14 cellular contexts compared by ENCODE assay signal in genomic region chr16:30551781-30552180, GRCh38. TPM values are rescaled to one million over a fixed set of nuclear protein-coding genes. Genes with fewer than 3 reads are reported as not detected.
DNase-seq lines count a peak whose midpoint lies in the region; ATAC-seq and TF ChIP-seq lines count a peak whose summit lies in the region.
"Had no signal": no experiment of that assay in that cellular context is flagged by ENCODE, and none has a peak within 500 bp of the region (broad histone marks: within the 10 kb centered on the region; RNA-seq: fewer than 3 reads in every experiment).

No MANE protein-coding gene starts in this region.

- H3K36me3 Mint-ChIP-seq in T-helper 17 cell (ENCODE audit: low read depth) = no peaks in the 10 kb centered on the region
- peaks cover 25% of the 10 kb centered on the region for H3K36me3 Mint-ChIP-seq in effector memory CD8-positive, alpha-beta T cell (ENCODE audit: insufficient read depth)

- peak overlapping the region; percentile 90 for H3K27ac Mint-ChIP-seq in T-helper 17 cell
- peak overlapping the region; percentile 84 to 94 for H3K27ac Mint-ChIP-seq in effector memory CD8-positive, alpha-beta T cell

- peak overlapping the region in 2 of 5 donors; percentile 34 to 41 for H3K27ac ChIP-seq in adrenal gland
- H3K27ac ChIP-seq: ascending aorta, suprapubic skin had no signal

- WGBS in adrenal gland, 4 donors = 71 to 79% (median 75%) methylated on average over 3 of the region's 3 CpGs

- no peaks in the 10 kb centered on the region for H3K9me3 ChIP-seq in T-helper 17 cell (ENCODE audit: control insufficient read depth, low read length, poor library complexity, severe bottlenecking)
- no peaks in the 10 kb centered on the region for H3K9me3 ChIP-seq in adrenal gland (replicated peaks in 1 of 3)
- H3K9me3 ChIP-seq: ascending aorta, suprapubic skin had no signal

- no peaks in the 10 kb centered on the region for H3K27me3 Mint-ChIP-seq in T-helper 17 cell
- H3K27me3 Mint-ChIP-seq in effector memory CD8-positive, alpha-beta T cell = no peaks in the 10 kb centered on the region

- peaks cover 16% of the 10 kb centered on the region in 2 donors for H3K4me1 ChIP-seq in adrenal gland (replicated peaks in 1 of 2)

- peaks cover 44% of the 10 kb centered on the region for H3K4me1 Mint-ChIP-seq in T-helper 17 cell
- H3K4me1 Mint-ChIP-seq in effector memory CD8-positive, alpha-beta T cell (ENCODE audit: low read depth in 2 of 2) = peaks cover 40 to 43% of the 10 kb centered on the region in 2 donors

- no peaks in the 10 kb centered on the region for H3K9me3 Mint-ChIP-seq in effector memory CD8-positive, alpha-beta T cell

- no peaks in the 10 kb centered on the region for H3K27me3 ChIP-seq in adrenal gland
- H3K27me3 ChIP-seq: ascending aorta, suprapubic skin had no signal

- ATAC-seq in T-helper 17 cell (peak; percentile 90), GM21717 (IDR thresholded peaks at IDR 0.05; ENCODE audit: unreplicated experiment) (no peak), HG02981 (IDR thresholded peaks at IDR 0.05; ENCODE audit: unreplicated experiment) (no peak)
- peak; percentile 93 for ATAC-seq in effector memory CD8-positive, alpha-beta T cell (replicated peaks)
- ATAC-seq: left colon had no signal

- H3K4me3 Mint-ChIP-seq in T-helper 17 cell = peak overlapping the region; percentile 80
- peak overlapping the region; percentile 68 to 74 for H3K4me3 Mint-ChIP-seq in effector memory CD8-positive, alpha-beta T cell

- no peak for TF ChIP-seq CTCF in adrenal gland (IDR thresholded peaks at IDR 0.05)

- H3K36me3 ChIP-seq in adrenal gland (replicated peaks in 1 of 2) = peaks cover 0 to 31% of the 10 kb centered on the region in 2 donors

- no peak overlapping the region for H3K4me3 ChIP-seq in adrenal gland
- H3K4me3 ChIP-seq: ascending aorta, suprapubic skin had no signal

- no peak for TF ChIP-seq POLR2A in adrenal gland (IDR thresholded peaks at IDR 0.05)

- intact Hi-C loops in adrenal gland (cut with DNase I) = no loop called here

- DNase-seq in T-helper 17 cell (peak; percentile 44 to 66 (median 44)), activated T-cell treated with anti-CD3 and anti-CD28 coated beads for 1 hour (ENCODE audit: low read depth) (peak; percentile 43), DMS153 (lab: John Stamatoyannopoulos, UW) (no peak), adrenal gland (no peak)
- peak; percentile 65 to 70 (median 69) for DNase-seq in effector memory CD8-positive, alpha-beta T cell
- DNase-seq in stimulated activated CD8-positive, alpha-beta memory T cell treated with anti-CD3 and anti-CD28 coated beads, Interleukin-4, amount 100 ng/mL, for 24 hours (ENCODE audit: low read depth) = peak; percentile 41
- DNase-seq: DMS 273 treated with DMSO at 0.1 percent for 48 hours, left colon, NCI-H2227 treated with DMSO at 0.1 percent for 48 hours, SHP77 had no signal

RNA-seq across cellular contexts. Expression of gene ZNF764, which starts 6.4 kb away (rescaled TPM):
- total RNA-seq in T-helper 17 cell (10 to 100 TPM; 19.5 to 21.4 TPM), adrenal gland (10 to 100 TPM in 3 of 8 donors, 1 to 10 TPM in 5; 5.1 to 15.0 (median 9.8) TPM)
- polyA plus RNA-seq in adrenal gland = 1 to 10 TPM; 3.6 to 9.7 (median 5.9) TPM

RNA-seq across cellular contexts. Expression of gene ZNF747, which starts 17.1 kb away (rescaled TPM):
- total RNA-seq in T-helper 17 cell (1 to 10 TPM; 7.6 TPM), adrenal gland (10 to 100 TPM; 10.4 to 19.9 (median 15.7) TPM)
- 1 to 10 TPM; 7.7 to 9.3 (median 8.4) TPM for polyA plus RNA-seq in adrenal gland

RNA-seq across cellular contexts. Expression of gene ZNF688, which starts 19.7 kb away (rescaled TPM):
- total RNA-seq in T-helper 17 cell (10 to 100 TPM; 11.4 to 14.0 TPM), adrenal gland (10 to 100 TPM; 10.3 to 33.2 (median 18.2) TPM)
- polyA plus RNA-seq in adrenal gland = 10 to 100 TPM; 16.4 to 43.4 (median 33.9) TPM

RNA-seq across cellular contexts. Expression of gene ZNF768, which starts 25.4 kb away (rescaled TPM):
- 1 to 10 TPM; 5.1 to 5.3 TPM for total RNA-seq in T-helper 17 cell
- 10 to 100 TPM; 23.2 to 53.0 (median 30.9) TPM for total RNA-seq in adrenal gland
- polyA plus RNA-seq in adrenal gland = 100 to 1,000 TPM in 1 of 3 donors, 10 to 100 TPM in 1, 1 to 10 TPM in 1; 8.7 to 103 (median 55.6) TPM

RNA-seq across cellular contexts. Expression of gene ZNF785, which starts 33.7 kb away (rescaled TPM):
- 10 to 100 TPM in 1 of 2 donors, 1 to 10 TPM in 1; 8.5 to 11.7 TPM for total RNA-seq in T-helper 17 cell
- 10 to 100 TPM in 7 of 8 donors, 1 to 10 TPM in 1; 9.4 to 37.0 (median 15.4) TPM for total RNA-seq in adrenal gland
- polyA plus RNA-seq in adrenal gland = 10 to 100 TPM in 1 of 3 donors, 1 to 10 TPM in 2; 3.4 to 11.2 (median 8.9) TPM

Comparison
In these comparisons a context has a peak if more than half of its experiments do, and no peak if none do; other contexts are left out.
1. ATAC-seq: peak in T-helper 17 cell (single experiment) and effector memory CD8-positive, alpha-beta T cell (single experiment); none in GM21717 (single experiment) and HG02981 (single experiment).
2. DNase-seq: peak in T-helper 17 cell (3 of 3), activated T-cell treated with anti-CD3 and anti-CD28 coated beads for 1 hour (single experiment), effector memory CD8-positive, alpha-beta T cell (3 of 3) and stimulated activated CD8-positive, alpha-beta memory T cell treated with anti-CD3 and anti-CD28 coated beads, Interleukin-4, amount 100 ng/mL, for 24 hours (single experiment); none in DMS153 (single experiment) and adrenal gland (0 of 7).